ENCODE assay signal across 37 cellular contexts in the genomic region with DNA sequence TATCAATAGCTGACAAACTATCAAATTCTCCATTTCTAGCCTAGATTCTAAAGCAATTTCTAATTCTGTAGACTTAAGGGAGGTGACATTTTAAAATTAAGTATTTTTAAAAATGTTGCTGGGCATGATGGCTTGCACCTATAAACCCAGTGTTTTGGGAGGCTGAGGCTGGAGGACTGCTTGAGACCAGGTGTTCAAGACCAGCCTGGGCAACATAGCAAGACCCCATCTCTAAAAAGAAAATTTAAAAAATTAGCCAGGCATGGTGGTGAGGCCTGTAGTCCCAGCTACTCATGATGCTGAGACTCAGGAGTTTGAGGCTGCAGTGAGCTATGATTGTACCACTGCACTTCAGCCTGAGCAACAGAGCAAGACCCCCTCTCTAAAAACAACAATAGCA. TPM values are rescaled to one million over a fixed set of nuclear protein-coding genes. Genes with fewer than 3 reads are reported as not detected.
DNase-seq lines count a peak whose midpoint lies in the region; ATAC-seq, FAIRE-seq and TF ChIP-seq lines count a peak whose summit lies in the region.
"Had no signal": no experiment of that assay in that cellular context is flagged by ENCODE, and none has a peak within 500 bp of the region (broad histone marks: within the 10 kb centered on the region; RNA-seq: fewer than 3 reads in every experiment).

No MANE protein-coding gene starts in this region.

- H3K4me3 ChIP-seq in HepG2 (replicated peaks in 1 of 3; ENCODE audit: insufficient read depth in 1 of 3, low read depth in 2 of 3, low read length in 3 of 3) (no peak overlapping the region), right lobe of liver (no peak overlapping the region), adipocyte (ENCODE audit: low read length) (no peak overlapping the region), subcutaneous abdominal adipose tissue (ENCODE audit: low read depth in 1 of 5, low read length in 5 of 5) (no peak overlapping the region)
- H3K4me3 ChIP-seq: A549; BLaER1; BLaER1 treated with 17β-estradiol and CSF1 and Interleukin-3, amounts not matched to agents 10 nM and 100 nM had no signal

- H3K4me1 ChIP-seq in HepG2 (ENCODE audit: insufficient read depth, low read length) (0 out of 2 replicates have a peak, but pooled peaks cover 8% of the 10 kb centered on the region), right lobe of liver (peaks cover 0 to 2% (median 0%) of the 10 kb centered on the region in 4 donors), adipocyte (ENCODE audit: control insufficient read depth, insufficient read depth, low read length) (peaks cover 44% of the 10 kb centered on the region), subcutaneous abdominal adipose tissue (ENCODE audit: control insufficient read depth in 5 of 5, insufficient read depth in 5 of 5, low read length in 5 of 5) (peaks cover 0 to 41% (median 19%) of the 10 kb centered on the region in 5 donors)
- H3K4me1 ChIP-seq: BE2C, BLaER1, Caco-2 had no signal

- H3K9me3 Mint-ChIP-seq in WTC11: no peaks in the 10 kb centered on the region
- H3K9me3 Mint-ChIP-seq: CD14-positive monocyte had no signal

- H3K27me3 ChIP-seq in HepG2 (ENCODE audit: control insufficient read depth in 1 of 2, insufficient read depth in 2 of 2, low read length in 2 of 2) (no peaks in the 10 kb centered on the region), right lobe of liver (no peaks in the 10 kb centered on the region), adipocyte (replicated peaks; ENCODE audit: control insufficient read depth, insufficient read depth, low read length) (no peaks in the 10 kb centered on the region), subcutaneous abdominal adipose tissue (ENCODE audit: control insufficient read depth in 5 of 5, insufficient read depth in 4 of 5, low read length in 5 of 5) (no peaks in the 10 kb centered on the region)
- H3K27me3 ChIP-seq: BE2C; BLaER1; BLaER1 treated with 17β-estradiol and CSF1 and Interleukin-3, amounts not matched to agents 10 nM and 100 nM had no signal

- CTCF ChIA-PET in HepG2 (lab: Yijun Ruan, JAX; ENCODE audit: low intra/inter-chr PET ratio, low total read pairs): no interaction called here
- CTCF ChIA-PET in WTC11 (lab: Charles Lee): interaction anchor here (0.9 kb wide), 1 partner anchor 197 kb away, joined by 3 read pairs; no protein-coding TSS in a partner anchor

- BruUV-seq in HepG2 (replicated peaks; lab: Mats Ljungman, UMichigan): no TSS peak

- TF ChIP-seq POLR2A in HepG2 (IDR thresholded peaks at IDR 0.05; ENCODE audit: insufficient read depth in 1 of 2, low read depth in 2 of 2, low read length in 2 of 2) (no peak), right lobe of liver (IDR thresholded peaks at IDR 0.05) (no peak)

- intact Hi-C loops in HepG2 (cut with micrococcal nuclease; ENCODE audit: unreplicated experiment) (no loop called here), right lobe of liver (cut with DNase I) (loop anchor here in 1 of 2 donors (10.0 kb wide), 1 partner anchor 178 kb away; no protein-coding TSS in a partner anchor)

- H3K36me3 ChIP-seq in HepG2 (replicated peaks in 1 of 2; ENCODE audit: control insufficient read depth in 1 of 2, insufficient read depth in 2 of 2, low read length in 2 of 2): peaks cover 1 to 34% of the 10 kb centered on the region in 2 experiments; a peak in 3 of 5 replicates
- peaks cover 0 to 72% (median 26%) of the 10 kb centered on the region in 4 donors for H3K36me3 ChIP-seq in right lobe of liver
- H3K36me3 ChIP-seq in adipocyte (ENCODE audit: control insufficient read depth, insufficient read depth, low read length, severe bottlenecking): peaks cover 95% of the 10 kb centered on the region
- H3K36me3 ChIP-seq in subcutaneous abdominal adipose tissue (ENCODE audit: control insufficient read depth in 5 of 5, insufficient read depth in 5 of 5, low read length in 5 of 5): peaks cover 12 to 57% (median 37%) of the 10 kb centered on the region in 5 donors
- H3K36me3 ChIP-seq: BE2C; BLaER1; BLaER1 treated with 17β-estradiol and CSF1 and Interleukin-3, amounts not matched to agents 10 nM and 100 nM had no signal

- POLR2A ChIA-PET in HepG2 (lab: Yijun Ruan, JAX): no interaction called here
- POLR2A ChIA-PET in WTC11 (lab: Charles Lee): no interaction called here

- H3K27ac ChIP-seq in HepG2 (ENCODE audit: extremely low read length, insufficient read depth, low read length) (no peak overlapping the region), right lobe of liver (no peak overlapping the region), subcutaneous abdominal adipose tissue (ENCODE audit: low read depth, low read length) (peak overlapping the region; percentile 28)
- H3K27ac ChIP-seq: 22Rv1; A549; BLaER1; BLaER1 treated with 17β-estradiol and CSF1 and Interleukin-3, amounts not matched to agents 10 nM and 100 nM; C4-2B had no signal

- in situ Hi-C loops in HepG2 (cut with HindIII; ENCODE audit: extremely low pct_ligation_motif_present, low pct_unique_long_range_greater_than_20kb): loop anchor here (5.0 kb wide), 1 partner anchor 195 kb away; no protein-coding TSS in a partner anchor

- no peaks in the 10 kb centered on the region for H3K79me2 ChIP-seq in HepG2 (ENCODE audit: insufficient read depth, low read length)

- peaks cover 15% of the 10 kb centered on the region for H3K4me1 Mint-ChIP-seq in WTC11
- H3K4me1 Mint-ChIP-seq: B cell; CD4-positive, alpha-beta memory T cell; CD4-positive, CD25-positive, alpha-beta regulatory T cell; CD8-positive, alpha-beta memory T cell had no signal

- no peak for FAIRE-seq in HepG2 (lab: Jason Lieb, UNC)
- FAIRE-seq: A204.1, A549, D721Med had no signal

- no peak for TF ChIP-seq RAD21 in HepG2 (CRISPR knock-in tag; IDR thresholded peaks at IDR 0.05)

- H3K27ac Mint-ChIP-seq in WTC11: no peak overlapping the region
- H3K27ac Mint-ChIP-seq: B cell; CD14-positive monocyte; CD4-positive, alpha-beta memory T cell; CD4-positive, alpha-beta T cell; CD4-positive, CD25-positive, alpha-beta regulatory T cell; CD8-positive, alpha-beta memory T cell; CD8-positive, alpha-beta T cell had no signal

- no peaks in the 10 kb centered on the region for H3K27me3 Mint-ChIP-seq in WTC11 (ENCODE audit: low read depth)
- H3K27me3 Mint-ChIP-seq: B cell; CD4-positive, alpha-beta memory T cell; CD4-positive, alpha-beta T cell; CD4-positive, CD25-positive, alpha-beta regulatory T cell; CD8-positive, alpha-beta memory T cell had no signal

- H3K4me2 ChIP-seq in HepG2 (ENCODE audit: low read depth, low read length): no peak overlapping the region
- H3K4me2 ChIP-seq: A549; BLaER1; BLaER1 treated with 17β-estradiol and CSF1 and Interleukin-3, amounts not matched to agents 10 nM and 100 nM had no signal

- ATAC-seq in HepG2: no peak
- no peak for ATAC-seq in right lobe of liver
- no peak for ATAC-seq in WTC11
- no peak for ATAC-seq in GM21825 (IDR thresholded peaks at IDR 0.05; ENCODE audit: unreplicated experiment)
- ATAC-seq: A549; CD8-positive, alpha-beta T cell had no signal

- H3K9me3 ChIP-seq in HepG2 (ENCODE audit: low read length) (no peaks in the 10 kb centered on the region), right lobe of liver (no peaks in the 10 kb centered on the region), adipocyte (ENCODE audit: control insufficient read depth, low read length) (no peaks in the 10 kb centered on the region), subcutaneous abdominal adipose tissue (ENCODE audit: control insufficient read depth in 5 of 5, low read length in 5 of 5) (no peaks in the 10 kb centered on the region)
- H3K9me3 ChIP-seq: A549; BE2C; BLaER1; BLaER1 treated with 17β-estradiol and CSF1 and Interleukin-3, amounts not matched to agents 10 nM and 100 nM; Caco-2 had no signal

- no peak overlapping the region for H3K4me3 Mint-ChIP-seq in WTC11
- H3K4me3 Mint-ChIP-seq: B cell; CD14-positive monocyte; CD4-positive, alpha-beta memory T cell; CD4-positive, alpha-beta T cell; CD4-positive, CD25-positive, alpha-beta regulatory T cell; CD8-positive, alpha-beta memory T cell; CD8-positive, alpha-beta T cell had no signal

- no peak for DNase-seq in HepG2 (ENCODE audit: low spot score)
- DNase-seq in right lobe of liver: no peak
- DNase-seq in WTC11 (ENCODE audit: low spot score): no peak
- DNase-seq in adipocyte (ENCODE audit: low read depth): no peak
- no peak for DNase-seq in CD1c-positive myeloid dendritic cell (ENCODE audit: extremely low spot score)
- DNase-seq in kidney glomerular epithelial cell (lab: John Stamatoyannopoulos, UW): no peak
- DNase-seq: 8988T; ACHN; AML-193; BE2C; C1 segment of cervical spinal cord; Caco-2; Calu3; CD4-positive, alpha-beta memory T cell; CD4-positive, alpha-beta T cell; CD4-positive, CD25-positive, alpha-beta regulatory T cell; CD8-positive, alpha-beta memory T cell; CD8-positive, alpha-beta T cell; COR-L47; DMS 273 treated with DMSO at 0.1 percent for 48 hours; DMS153; DMS53; DMS79; DMS79 treated with DMSO at 0.1 percent for 48 hours; DND-41; EL had no signal

- TF ChIP-seq CTCF in HepG2 (CRISPR knock-in tag; IDR thresholded peaks at IDR 0.05) (no peak), right lobe of liver (IDR thresholded peaks at IDR 0.05) (no peak), WTC11 (IDR thresholded peaks at IDR 0.05) (no peak)

- H3K9ac ChIP-seq in HepG2 (ENCODE audit: insufficient read depth, low read depth, low read length) (no peak overlapping the region), adipocyte (ENCODE audit: low read length) (peak overlapping the region; percentile 20), subcutaneous abdominal adipose tissue (ENCODE audit: low read length in 5 of 5) (no peak overlapping the region)
- H3K9ac ChIP-seq: BLaER1; BLaER1 treated with 17β-estradiol and CSF1 and Interleukin-3, amounts not matched to agents 10 nM and 100 nM had no signal

- H2AFZ ChIP-seq in HepG2 (ENCODE audit: low read length): no peak overlapping the region

- H3K36me3 Mint-ChIP-seq in WTC11: peaks cover 62% of the 10 kb centered on the region
- H3K36me3 Mint-ChIP-seq: CD4-positive, alpha-beta memory T cell; CD4-positive, CD25-positive, alpha-beta regulatory T cell; CD8-positive, alpha-beta memory T cell; CD8-positive, alpha-beta T cell had no signal

- no peak for TF ChIP-seq EP300 in HepG2 (IDR thresholded peaks at IDR 0.05; ENCODE audit: low read depth in 2 of 2, low read length in 2 of 2)
- TF ChIP-seq EP300 in HepG2 (CRISPR knock-in tag; IDR thresholded peaks at IDR 0.05; ENCODE audit: borderline replicate concordance): no peak

- no peaks in the 10 kb centered on the region for H4K20me1 ChIP-seq in HepG2 (ENCODE audit: insufficient read depth, low read length)
- H4K20me1 ChIP-seq: BLaER1; BLaER1 treated with 17β-estradiol and CSF1 and Interleukin-3, amounts not matched to agents 10 nM and 100 nM had no signal

RNA-seq across cellular contexts. Expression of a gene that starts 15.1 kb away (rescaled TPM):
- 96.0 and 119 TPM in 2 replicates for total RNA-seq in HepG2 (2016; rRNA removed; fragmentation: Illumina TruSeq; extraction: Trizol)
- 43.0 and 57.9 TPM in 2 replicates for total RNA-seq in HepG2 (2016; cell fraction: cytosol; rRNA removed; fragmentation: Illumina TruSeq; extraction: Trizol; ENCODE audit: low read depth)
- total RNA-seq in HepG2 (2016; cell fraction: insoluble cytoplasmic fraction; rRNA removed; fragmentation: Illumina TruSeq; extraction: Trizol): 85.5 and 124 TPM in 2 replicates
- 67.6 and 68.8 TPM in 2 replicates for total RNA-seq in HepG2 (2016; cell fraction: membrane; rRNA removed; fragmentation: Illumina TruSeq; extraction: Trizol)
- 147 and 150 TPM in 2 replicates for total RNA-seq in HepG2 (2016; cell fraction: nucleus; rRNA removed; fragmentation: Illumina TruSeq; extraction: Trizol)
- polyA plus RNA-seq in HepG2 (2011; rRNA removed): 109 and 152 TPM in 2 replicates
- 77.4 and 102 TPM in 2 replicates for polyA plus RNA-seq in HepG2 (2011; cell fraction: cytosol; rRNA removed)
- 21.1 and 35.4 TPM in 2 replicates for polyA plus RNA-seq in HepG2 (2011; cell fraction: nucleus; rRNA removed)
- polyA plus RNA-seq in HepG2 (2012): 130 and 168 TPM in 2 replicates
- polyA plus RNA-seq in HepG2 (2016; cell fraction: cytosol; fragmentation: Illumina TruSeq; extraction: Trizol; ENCODE audit: low read depth): 129 and 148 TPM in 2 replicates
- 275 and 282 TPM in 2 replicates for polyA plus RNA-seq in HepG2 (2016; cell fraction: insoluble cytoplasmic fraction; fragmentation: Illumina TruSeq; extraction: Trizol; ENCODE audit: low read depth)
- 145 and 157 TPM in 2 replicates for polyA plus RNA-seq in HepG2 (2016; cell fraction: membrane; fragmentation: Illumina TruSeq; extraction: Trizol; ENCODE audit: low read depth)
- polyA plus RNA-seq in HepG2 (2016; cell fraction: nucleus; fragmentation: Illumina TruSeq; extraction: Trizol; ENCODE audit: insufficient read depth, low read depth): 447 and 475 TPM in 2 replicates
- 118 and 242 TPM in 2 replicates for polyA minus RNA-seq in HepG2 (2011; rRNA and poly(A)+ RNA removed; ENCODE audit: low replicate concordance)
- polyA minus RNA-seq in HepG2 (2011; cell fraction: cytosol; rRNA and poly(A)+ RNA removed): 51.3 and 69.3 TPM in 2 replicates
- polyA minus RNA-seq in HepG2 (2011; cell fraction: nucleus; rRNA and poly(A)+ RNA removed): 47.0 and 48.3 TPM in 2 replicates
- 1,000 to 10,000 TPM; 1,196 to 2,327 (median 1,308) TPM for total RNA-seq in right lobe of liver
- total RNA-seq in WTC11 (2021): 285 to 344 TPM (median 324 TPM) in 3 replicates
- total RNA-seq: B cell; CD8-positive, alpha-beta T cell had no signal
- polyA plus RNA-seq: CD4-positive, alpha-beta memory T cell; CD4-positive, CD25-positive, alpha-beta regulatory T cell; CD8-positive, alpha-beta memory T cell had no signal
